In genomic region chr13:49341941-49342340, GRCh38 we compare ENCODE assay signal across 17 cellular contexts.
DNase-seq lines count a peak whose midpoint lies in the region; FAIRE-seq and TF ChIP-seq lines count a peak whose summit lies in the region.
"Had no signal": no experiment of that assay in that cellular context is flagged by ENCODE, and none has a peak within 500 bp of the region (broad histone marks: within the 10 kb centered on the region; RNA-seq: fewer than 3 reads in every experiment).

No MANE protein-coding gene starts in this region.

- H3K9ac ChIP-seq in GM23248 (no peak overlapping the region), kidney (ENCODE audit: low read length in 2 of 2) (no peak overlapping the region)
- H3K9ac ChIP-seq: BLaER1 had no signal

- H3K36me3 ChIP-seq in GM23248 (ENCODE audit: low read depth) (no peaks in the 10 kb centered on the region), kidney (ENCODE audit: control insufficient read depth in 1 of 2, insufficient read depth in 2 of 2, low read length in 2 of 2) (no peaks in the 10 kb centered on the region)
- H3K36me3 ChIP-seq: BLaER1 had no signal

- H3F3A ChIP-seq in GM23248 (ENCODE audit: insufficient read depth) = no peaks in the 10 kb centered on the region

- TF ChIP-seq POLR2A in GM12891 (IDR thresholded peaks at IDR 0.05; ENCODE audit: low read depth, low read length) = no peak

- peak; percentile 6 for DNase-seq in GM23248
- no peak for DNase-seq in kidney
- DNase-seq in CD1c-positive myeloid dendritic cell (ENCODE audit: extremely low spot score) = no peak
- no peak for DNase-seq in amniotic stem cell (lab: John Stamatoyannopoulos, UW)
- DNase-seq in GM12891 (ENCODE audit: insufficient read length, low spot score) = no peak
- DNase-seq: Calu3; CD4-positive, alpha-beta T cell; CD8-positive, alpha-beta memory T cell; COR-L47; DMS53; DMS79 treated with DMSO at 0.1 percent for 48 hours; H9 had no signal

- H3K4me1 ChIP-seq in GM23248 (ENCODE audit: insufficient read depth) (peaks cover 6% of the 10 kb centered on the region; the same call in 1 of the 2 replicates), kidney (ENCODE audit: control insufficient read depth in 1 of 2, insufficient read depth in 1 of 2, low read depth in 1 of 2, low read length in 2 of 2) (no peaks in the 10 kb centered on the region)

- FAIRE-seq in colon (lab: Jason Lieb, UNC) = peak; percentile 21
- FAIRE-seq in kidney (lab: Jason Lieb, UNC) = peak; percentile 44
- no peak for FAIRE-seq in GM12891 (lab: Jason Lieb, UNC)
- FAIRE-seq: GM19239 had no signal

- H3K9me3 ChIP-seq in GM23248 (ENCODE audit: low read depth) = no peaks in the 10 kb centered on the region
- H3K9me3 ChIP-seq in kidney (ENCODE audit: control insufficient read depth in 1 of 2, low read length in 2 of 2) = no peaks in the 10 kb centered on the region
- H3K9me3 ChIP-seq: BLaER1 had no signal

- no peaks in the 10 kb centered on the region for H3K9me2 ChIP-seq in GM23248 (ENCODE audit: insufficient read depth)

- H3K27me3 ChIP-seq in GM23248 (replicated peaks; ENCODE audit: insufficient read depth) = no peaks in the 10 kb centered on the region
- H3K27me3 ChIP-seq: BLaER1 had no signal

- in situ Hi-C loops in GM23248 (cut with MboI) = no loop called here

- H3K4me2 ChIP-seq in GM23248 (ENCODE audit: unreplicated experiment) = no peak overlapping the region
- H3K4me2 ChIP-seq: BLaER1, GM23338 had no signal

- intact Hi-C loops in kidney (cut with DNase I) = no loop called here

- H4K20me1 ChIP-seq in GM23248 (ENCODE audit: insufficient read depth) = no peaks in the 10 kb centered on the region
- H4K20me1 ChIP-seq: BLaER1 had no signal

- H2AFZ ChIP-seq in GM23248 = no peak overlapping the region
- H2AFZ ChIP-seq: GM23338 had no signal

- no peak for TF ChIP-seq CTCF in kidney (IDR thresholded peaks at IDR 0.05; ENCODE audit: borderline replicate concordance, extremely low read depth, insufficient read depth)

- no peak overlapping the region for H3K4me3 ChIP-seq in GM23248
- H3K4me3 ChIP-seq in kidney (ENCODE audit: low read length in 2 of 2) = no peak overlapping the region
- H3K4me3 ChIP-seq: BLaER1, GM23338 had no signal

- H3K27ac ChIP-seq in GM23248 (no peak overlapping the region), kidney (ENCODE audit: low read depth in 2 of 2, low read length in 2 of 2) (no peak overlapping the region)
- H3K27ac ChIP-seq: BLaER1, C4-2B had no signal

- no peaks in the 10 kb centered on the region for H3K79me2 ChIP-seq in GM23248 (ENCODE audit: insufficient read depth)

TF ChIP-seq in GM12891, 5 proteins besides CTCF, POLR2A, EP300 and RAD21:
- TF ChIP-seq POU2F2 (IDR thresholded peaks at IDR 0.05; ENCODE audit: low read depth, low read length) = no peak
- no peak for TF ChIP-seq POLR2AphosphoS5 (IDR thresholded peaks at IDR 0.05; ENCODE audit: low read depth, low read length)
- TF ChIP-seq SPI1 (IDR thresholded peaks at IDR 0.05; ENCODE audit: low read depth, low read length) = no peak
- no peak for TF ChIP-seq PAX5 (IDR thresholded peaks at IDR 0.05; ENCODE audit: insufficient read depth, low read length, severe bottlenecking)
- no peak for TF ChIP-seq TAF1 (IDR thresholded peaks at IDR 0.05; ENCODE audit: low read depth, low read length)
